ENCODE assay signal across 10 cellular contexts in the genomic region with DNA sequence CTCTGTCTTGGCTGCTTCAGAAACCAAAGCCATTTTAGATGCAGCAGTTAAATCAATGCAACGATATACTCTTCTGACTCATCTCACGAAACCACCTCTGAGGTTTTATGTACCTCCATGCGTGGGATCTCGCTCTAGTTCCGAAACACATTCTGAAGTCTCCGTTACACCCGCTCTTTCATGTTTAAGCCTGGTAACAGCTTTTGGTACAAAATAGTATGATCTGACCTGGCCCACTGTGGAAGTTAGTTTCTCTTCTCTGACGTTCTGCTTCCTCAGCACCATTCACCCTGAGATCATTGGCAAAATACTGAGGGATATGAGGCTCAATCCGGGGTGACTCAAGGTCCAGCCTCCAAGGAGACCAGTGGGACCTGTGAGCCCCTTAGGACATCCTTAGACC.
DNase-seq lines count a peak whose midpoint lies in the region; ATAC-seq, FAIRE-seq and TF ChIP-seq lines count a peak whose summit lies in the region.
"Had no signal": no experiment of that assay in that cellular context is flagged by ENCODE, and none has a peak within 500 bp of the region (broad histone marks: within the 10 kb centered on the region; RNA-seq: fewer than 3 reads in every experiment).

No MANE protein-coding gene starts in this region.

- DNase-seq in GM18507 (ENCODE audit: extremely low spot score, insufficient read length, low read depth) (peak; percentile 48), T-helper 17 cell (no peak), smooth muscle cell (lab: John Stamatoyannopoulos, UW; ENCODE audit: unreplicated experiment) (no peak), DMS114 treated with DMSO at 0.1 percent for 48 hours (lab: John Stamatoyannopoulos, UW; ENCODE audit: unreplicated experiment) (no peak), SK-N-DZ (ENCODE audit: low spot score) (no peak), T1000 (lab: John Stamatoyannopoulos, UW) (no peak), NCI-H226 (no peak)
- DNase-seq: COR-L47, hypothalamus had no signal

- H3K4me1 ChIP-seq in smooth muscle cell (ENCODE audit: low read depth) = peaks cover 10% of the 10 kb centered on the region

- peaks cover 9% of the 10 kb centered on the region for H3K4me1 Mint-ChIP-seq in T-helper 17 cell

- no peak overlapping the region for H3K4me2 ChIP-seq in smooth muscle cell

- peak; percentile 91 for FAIRE-seq in GM18507 (lab: Jason Lieb, UNC)

- no peak overlapping the region for H2AFZ ChIP-seq in smooth muscle cell (ENCODE audit: low read depth)

- ATAC-seq in GM21529 (IDR thresholded peaks at IDR 0.05; ENCODE audit: unreplicated experiment) = peak; percentile 87
- ATAC-seq in T-helper 17 cell = peak; percentile 81

- TF ChIP-seq CTCF in smooth muscle cell (IDR thresholded peaks at IDR 0.05; ENCODE audit: borderline replicate concordance, insufficient read depth, poor library complexity, severe bottlenecking) = no peak

- peak overlapping the region; percentile 82 for H3K4me3 Mint-ChIP-seq in T-helper 17 cell

- 95% methylated on average over 9 of the region's 9 CpGs for WGBS in smooth muscle cell (ENCODE audit: low lambda C conversion rate)

- H3K27ac Mint-ChIP-seq in T-helper 17 cell = no peak overlapping the region

- H3K9ac ChIP-seq in smooth muscle cell (ENCODE audit: low read depth) = no peak overlapping the region

- no peak overlapping the region for H3K4me3 ChIP-seq in smooth muscle cell

- H3K36me3 ChIP-seq in smooth muscle cell (ENCODE audit: low read depth) = no peaks in the 10 kb centered on the region

- no peaks in the 10 kb centered on the region for H4K20me1 ChIP-seq in smooth muscle cell (ENCODE audit: low read depth)

- no peaks in the 10 kb centered on the region for H3F3A ChIP-seq in smooth muscle cell (ENCODE audit: low read depth)

- no peaks in the 10 kb centered on the region for H3K27me3 ChIP-seq in smooth muscle cell (ENCODE audit: low read depth)

- H3K27ac ChIP-seq in smooth muscle cell (ENCODE audit: low read depth) = peak overlapping the region; percentile 75

- H3K36me3 Mint-ChIP-seq in T-helper 17 cell (ENCODE audit: low read depth) = peaks cover 4% of the 10 kb centered on the region

- no peaks in the 10 kb centered on the region for H3K79me2 ChIP-seq in smooth muscle cell (ENCODE audit: low read depth)

- H3K9me3 ChIP-seq in T-helper 17 cell (ENCODE audit: control insufficient read depth, low read length, poor library complexity, severe bottlenecking) = no peaks in the 10 kb centered on the region
- H3K9me3 ChIP-seq in smooth muscle cell (replicated peaks; ENCODE audit: low read depth) = no peaks in the 10 kb centered on the region

- H3K27me3 Mint-ChIP-seq in T-helper 17 cell = peaks cover 39% of the 10 kb centered on the region
